8 cellular contexts compared by ENCODE assay signal in genomic region chr4:10063544-10064300, GRCh38. TPM values are rescaled to one million over a fixed set of nuclear protein-coding genes. Genes with fewer than 3 reads are reported as not detected.
A peak's percentile ranks its signal among the peaks of the same experiment; 100 is the strongest.
DNase-seq lines count a peak whose midpoint lies in the region; TF ChIP-seq lines count a peak whose summit lies in the region.

No MANE protein-coding gene starts in this region.

- TF ChIP-seq CTCF in AG04450 (IDR thresholded peaks at IDR 0.05; ENCODE audit: low read depth, low read length) (peak; percentile 69), VCaP (conservative IDR thresholded peaks at IDR 0.05) (peak; percentile 79), left ventricle myocardium inferior (IDR thresholded peaks at IDR 0.05; ENCODE audit: borderline replicate concordance) (peak; percentile 87)

- CTCF ChIA-PET in AG04450 (lab: Charles Lee) = interaction anchor here (0.5 to 1.9 kb wide), 6 partner anchors 45 to 531 kb away, joined by 3 to 5 read pairs (median 3); no protein-coding TSS in a partner anchor

- H3K36me3 ChIP-seq in left ventricle myocardium inferior = peaks cover 17% of the 10 kb centered on the region

- H3K27ac ChIP-seq in AG04450 (ENCODE audit: low read depth, low read length) = no peak overlapping the region
- peak overlapping the region; percentile 38 for H3K27ac ChIP-seq in VCaP
- H3K27ac ChIP-seq in left ventricle myocardium inferior (replicated peaks) = peak overlapping the region; percentile 54

- no peaks in the 10 kb centered on the region for H3K9me3 ChIP-seq in AG04450 (ENCODE audit: control insufficient read depth, insufficient read depth, low read length)
- H3K9me3 ChIP-seq in left ventricle myocardium inferior (replicated peaks) = no peaks in the 10 kb centered on the region

- no peak overlapping the region for H3K4me3 ChIP-seq in AG04450 (ENCODE audit: low read depth, low read length)
- H3K4me3 ChIP-seq in left ventricle myocardium inferior = no peak overlapping the region

- peak; percentile 42 for DNase-seq in AG04450 (ENCODE audit: low read depth, low spot score)
- DNase-seq in HT1080 (ENCODE audit: low read depth) = peak; percentile 44
- DNase-seq in left ventricle myocardium inferior = peak; percentile 56
- peak; percentile 81 for DNase-seq in putamen (ENCODE audit: low spot score)
- no peak for DNase-seq in dedifferentiated amniotic fluid mesenchymal stem cell (ENCODE audit: extremely low spot score)
- no peak for DNase-seq in HCEC 1CT
- DNase-seq in activated naive CD4-positive, alpha-beta T cell treated with Interleukin-2 at 50 U/mL for 16 hours = no peak

- intact Hi-C loops in left ventricle myocardium inferior (cut with micrococcal nuclease) = loop anchor here (5.0 kb wide), 1 partner anchor 301 kb away; no protein-coding TSS in a partner anchor

- POLR2A ChIA-PET in AG04450 (lab: Yijun Ruan, JAX) = no interaction called here

- H3K27me3 ChIP-seq in AG04450 (ENCODE audit: control insufficient read depth, insufficient read depth, low read length) (no peaks in the 10 kb centered on the region), left ventricle myocardium inferior (ENCODE audit: low read depth) (no peaks in the 10 kb centered on the region)

- peaks cover 18% of the 10 kb centered on the region for H3K4me1 ChIP-seq in left ventricle myocardium inferior

RNA-seq across cellular contexts. Expression of gene SLC2A9, which starts 42.4 kb away (rescaled TPM):
- 2.4 and 3.0 TPM in 2 replicates for polyA plus RNA-seq in AG04450 (2011; rRNA removed)
- polyA minus RNA-seq in AG04450 (2011; rRNA and poly(A)+ RNA removed) = 4.9 and 5.0 TPM in 2 replicates
- total RNA-seq in HT1080 (2014; rRNA removed; shearing (Covaris generic)) = 0.27 and 0.37 TPM in 2 replicates
- 0.26 and 0.47 TPM in 2 replicates for polyA plus RNA-seq in HT1080 (2015; cell fraction: cytosol; rRNA removed)
- polyA plus RNA-seq in HT1080 (2015; cell fraction: nucleus; rRNA removed) = 0.17 and 2.0 TPM in 2 replicates
- total RNA-seq in left ventricle myocardium inferior = 8.2 TPM

RNA-seq across cellular contexts. Expression of gene WDR1, which starts 52.9 kb away (rescaled TPM):
- 722 and 735 TPM in 2 replicates for polyA plus RNA-seq in AG04450 (2011; rRNA removed)
- 648 and 799 TPM in 2 replicates for polyA minus RNA-seq in AG04450 (2011; rRNA and poly(A)+ RNA removed)
- 369 and 395 TPM in 2 replicates for total RNA-seq in HT1080 (2014; rRNA removed; shearing (Covaris generic))
- 381 and 391 TPM in 2 replicates for polyA plus RNA-seq in HT1080 (2015; cell fraction: cytosol; rRNA removed)
- 417 and 423 TPM in 2 replicates for polyA plus RNA-seq in HT1080 (2015; cell fraction: nucleus; rRNA removed)
- total RNA-seq in left ventricle myocardium inferior = 157 TPM

Comparison
In these comparisons a context has a peak if more than half of its experiments do, and no peak if none do; other contexts are left out.
1. DNase-seq: peak in AG04450 (single experiment), HT1080 (single experiment), left ventricle myocardium inferior (single experiment) and putamen (single experiment); none in dedifferentiated amniotic fluid mesenchymal stem cell (single experiment), HCEC 1CT (single experiment) and activated naive CD4-positive, alpha-beta T cell treated with Interleukin-2 at 50 U/mL for 16 hours (single experiment).
2. Peak in every context shown above with its lines, with median percentiles within 50 percentile points of each other: CTCF ChIP-seq.